ENCODE assay signal across 8 cellular contexts in the genomic region with DNA sequence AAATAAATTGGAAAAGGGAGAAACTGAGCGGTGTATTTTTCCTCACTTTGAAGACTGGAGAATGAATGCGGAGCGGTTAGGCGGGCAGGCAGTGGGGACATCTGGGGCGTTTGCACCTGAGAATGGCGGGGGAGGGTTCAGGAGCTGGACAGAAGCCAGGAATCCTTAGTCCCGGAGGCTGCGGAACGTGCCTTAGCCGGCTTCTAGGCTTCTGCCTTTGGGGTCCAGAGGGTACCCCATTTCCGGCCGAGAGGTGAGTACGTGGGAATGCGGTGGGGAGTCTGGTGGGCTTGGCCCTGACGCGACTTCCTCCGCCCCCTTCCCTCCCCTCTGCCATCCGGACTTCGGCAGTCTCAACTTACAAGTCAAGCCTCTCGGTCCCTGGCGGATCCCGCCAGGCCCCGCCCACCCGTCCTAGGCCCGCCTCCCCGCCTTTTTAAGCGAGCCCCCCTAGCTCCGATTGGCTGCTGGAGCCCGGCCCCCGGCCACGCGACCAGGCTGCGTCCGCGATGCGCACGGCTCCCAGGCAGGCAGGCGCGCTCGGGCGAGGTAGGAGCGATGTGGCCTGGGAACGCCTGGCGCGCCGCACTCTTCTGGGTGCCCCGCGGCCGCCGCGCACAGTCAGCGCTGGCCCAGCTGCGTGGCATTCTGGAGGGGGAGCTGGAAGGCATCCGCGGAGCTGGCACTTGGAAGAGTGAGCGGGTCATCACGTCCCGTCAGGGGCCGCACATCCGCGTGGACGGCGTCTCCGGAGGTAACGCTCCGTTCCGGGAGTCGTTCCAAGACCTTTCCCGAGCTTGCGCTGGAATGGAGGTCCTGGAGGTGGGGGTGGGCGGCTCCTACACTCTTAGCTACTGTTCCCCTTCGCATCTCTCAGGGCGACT. TPM values are rescaled to one million over a fixed set of nuclear protein-coding genes. Genes with fewer than 3 reads are reported as not detected.
DNase-seq lines count a peak whose midpoint lies in the region; ATAC-seq, FAIRE-seq and TF ChIP-seq lines count a peak whose summit lies in the region.

TSS of gene GCAT (plus strand) at position 525 of the 884 bp plus-strand sequence. CDS start at position 559, 34 bp downstream.

- peak within 1 kb of the TSS; percentile 99 for H3K4me2 ChIP-seq in A549

- no peak for TF ChIP-seq EP300 in A549 (IDR thresholded peaks at IDR 0.05)

- no peak for TF ChIP-seq CTCF in A549 (IDR thresholded peaks at IDR 0.05)

- no peak for TF ChIP-seq RAD21 in A549 (conservative IDR thresholded peaks at IDR 0.05 in 1 of 2, IDR thresholded peaks at IDR 0.05 in 1 of 2)

- CTCF ChIA-PET in A549 (lab: Yijun Ruan, JAX), result interaction anchor here (0.8 to 4.1 kb wide), 5 partner anchors 11 to 157 kb away, joined by 3 to 47 read pairs (median 7); partner anchors contain the start of gene GALR3

- 1% methylated on average over 17 of the region's 73 CpGs for WGBS in A549 (ENCODE audit: missing lambda C conversion rate)

- peak within 1 kb of the TSS; percentile 69 for H3K4me3 ChIP-seq in A549

- peaks cover 20% of the 10 kb centered on the region for H3K4me1 ChIP-seq in A549

- no peaks in the 10 kb centered on the region for H3K9me3 ChIP-seq in A549

- peak within 1 kb of the TSS; percentile 55 to 99; a peak in 5 of 6 replicates for H3K27ac ChIP-seq in A549
- H3K27ac ChIP-seq in caudate nucleus (ENCODE audit: low read depth, low read length), result no peak within 1 kb of the TSS

- FAIRE-seq in A549 (lab: Jason Lieb, UNC), result no peak

- ATAC-seq in A549 (peak; percentile 71 to 88), GM18867 (IDR thresholded peaks at IDR 0.05; ENCODE audit: unreplicated experiment) (peak; percentile 87), HG03108 (IDR thresholded peaks at IDR 0.05; ENCODE audit: unreplicated experiment) (peak; percentile 94)

- peak; percentile 91 to 94 for DNase-seq in A549 (ENCODE audit: low read depth in 1 of 2, low spot score in 1 of 2)
- DNase-seq in NCI-H345 treated with DMSO at 0.1 percent for 48 hours (lab: John Stamatoyannopoulos, UW; ENCODE audit: unreplicated experiment), result peak; percentile 74
- DNase-seq in activated CD4-positive, CD25-positive, alpha-beta regulatory T cell (lab: John Stamatoyannopoulos, UW), result peak; percentile 49 to 70 (median 59)
- peak; percentile 46 to 96 (median 90) for DNase-seq in caudate nucleus (lab: John Stamatoyannopoulos, UW)
- peak; percentile 86 for DNase-seq in inferior parietal cortex (ENCODE audit: extremely low spot score)
- peak; percentile 89 for DNase-seq in smooth muscle cell of the brain vasculature (ENCODE audit: low read depth, low spot score)

- POLR2A ChIA-PET in A549 (lab: Yijun Ruan, JAX), result interaction anchor here (0.6 to 2.1 kb wide), 6 partner anchors 29 to 188 kb away, joined by 3 to 7 read pairs (median 5); partner anchors contain the start of genes ANKRD54, C22orf23, PDXP and POLR2F

- peak; percentile 28; the same call in 1 of the 2 replicates for TF ChIP-seq POLR2A in A549 (IDR thresholded peaks at IDR 0.05; ENCODE audit: low read length)

TF ChIP-seq in A549, 52 proteins besides CTCF, POLR2A, EP300 and RAD21:
- TF ChIP-seq E2F6 (IDR thresholded peaks at IDR 0.05; ENCODE audit: borderline replicate concordance, low read depth), result peak; percentile 47; the same call in 1 of the 2 replicates
- 0 out of 2 replicates have a peak, but pooled peaks have one; percentile 29 for TF ChIP-seq TFCP2L1 (CRISPR knock-in tag; IDR thresholded peaks at IDR 0.05)
- no peak for TF ChIP-seq FOSB (CRISPR knock-in tag; IDR thresholded peaks at IDR 0.05)
- TF ChIP-seq REST (IDR thresholded peaks at IDR 0.05), result no peak
- peak; percentile 82 for TF ChIP-seq MAX (IDR thresholded peaks at IDR 0.05)
- no peak for TF ChIP-seq ZFP36 (IDR thresholded peaks at IDR 0.05; ENCODE audit: borderline replicate concordance, partially characterized antibody)
- TF ChIP-seq, protein P1, sequence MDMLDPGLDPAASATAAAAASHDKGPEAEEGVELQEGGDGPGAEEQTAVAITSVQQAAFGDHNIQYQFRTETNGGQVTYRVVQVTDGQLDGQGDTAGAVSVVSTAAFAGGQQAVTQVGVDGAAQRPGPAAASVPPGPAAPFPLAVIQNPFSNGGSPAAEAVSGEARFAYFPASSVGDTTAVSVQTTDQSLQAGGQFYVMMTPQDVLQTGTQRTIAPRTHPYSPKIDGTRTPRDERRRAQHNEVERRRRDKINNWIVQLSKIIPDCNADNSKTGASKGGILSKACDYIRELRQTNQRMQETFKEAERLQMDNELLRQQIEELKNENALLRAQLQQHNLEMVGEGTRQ (IDR thresholded peaks at IDR 0.05), result peak; percentile 21; the same call in 1 of the 2 replicates
- TF ChIP-seq, protein P2, sequence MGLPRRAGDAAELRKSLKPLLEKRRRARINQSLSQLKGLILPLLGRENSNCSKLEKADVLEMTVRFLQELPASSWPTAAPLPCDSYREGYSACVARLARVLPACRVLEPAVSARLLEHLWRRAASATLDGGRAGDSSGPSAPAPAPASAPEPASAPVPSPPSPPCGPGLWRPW (IDR thresholded peaks at IDR 0.05), result no peak
- TF ChIP-seq NR3C1 (IDR thresholded peaks at IDR 0.05), result no peak
- TF ChIP-seq JUN (IDR thresholded peaks at IDR 0.05), result peak in 1 of 2 experiments; percentile 57; a peak in 2 of 5 replicates
- TF ChIP-seq HOXA7 (CRISPR knock-in tag; IDR thresholded peaks at IDR 0.05), result no peak

RNA-seq across cellular contexts. Expression of gene GCAT, which starts in this region (rescaled TPM):
- polyA plus RNA-seq in A549 (2011; rRNA removed), result 1.2 and 1.3 TPM in 2 replicates
- polyA plus RNA-seq in A549 (2012; cell fraction: cytosol; rRNA removed), result 3.2 and 4.8 TPM in 2 replicates
- polyA plus RNA-seq in A549 (2012; cell fraction: nucleus; rRNA removed), result 5.1 and 6.7 TPM in 2 replicates
- polyA plus RNA-seq in A549 (2017; fragmentation: RNase III; extraction: RNeasy Plus Mini Kit Qiagen cat#74134 plus additional on column Dnase treatment), result 2.1 to 3.1 TPM (median 2.6 TPM) in 3 replicates
- 2.2 and 3.6 TPM in 2 replicates for polyA minus RNA-seq in A549 (2011; rRNA and poly(A)+ RNA removed)
